In the genomic region with DNA sequence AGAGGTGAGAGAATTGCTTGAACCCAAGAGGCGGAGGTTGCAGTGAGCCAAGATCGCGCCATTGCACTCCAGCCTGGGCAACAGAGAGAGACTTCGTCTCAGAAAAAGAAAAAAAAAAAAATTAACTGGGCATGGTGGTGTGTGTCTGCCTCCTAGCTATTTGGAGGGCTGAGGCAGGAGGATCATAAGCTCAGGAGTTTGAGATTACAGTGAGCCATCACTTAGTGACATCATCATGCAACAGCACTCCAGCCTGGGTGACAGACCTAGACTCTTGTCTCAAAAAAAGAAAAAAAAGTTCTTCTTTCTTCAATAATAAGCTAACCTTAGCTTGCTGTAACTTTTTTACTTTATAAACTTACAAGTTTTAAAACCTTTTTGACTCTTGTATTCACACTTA, we compare ENCODE assay signal across 2 cellular contexts.
TF ChIP-seq lines count a peak whose summit lies in the region.

No MANE protein-coding gene starts in this region.

TF ChIP-seq in HEK293, 187 proteins besides CTCF, POLR2A, EP300 and RAD21 (continued from another document):
- TF ChIP-seq ZNF426 (tag by site-specific recombination; IDR thresholded peaks at IDR 0.05) (no peak), MYNN (tag by site-specific recombination; IDR thresholded peaks at IDR 0.05; ENCODE audit: borderline replicate concordance) (no peak), ZFP3 (tag by site-specific recombination; IDR thresholded peaks at IDR 0.05; ENCODE audit: low read depth) (no peak), ZNF473 (tag by site-specific recombination; IDR thresholded peaks at IDR 0.05) (no peak), SP7 (tag by site-specific recombination; IDR thresholded peaks at IDR 0.05) (no peak), ATF2 (tag by site-specific recombination; IDR thresholded peaks at IDR 0.05; ENCODE audit: low read depth) (peak; percentile 66), ZNF677 (tag by site-specific recombination; IDR thresholded peaks at IDR 0.05) (no peak), ZNF629 (tag by site-specific recombination; IDR thresholded peaks at IDR 0.05) (peak; percentile 63), ZNF362 (tag by site-specific recombination; IDR thresholded peaks at IDR 0.05) (peak; percentile 60), ZNF19 (tag by site-specific recombination; IDR thresholded peaks at IDR 0.05; ENCODE audit: low read depth) (no peak), ZFP41 (tag by site-specific recombination; IDR thresholded peaks at IDR 0.05; ENCODE audit: borderline replicate concordance) (no peak), ZBTB21 (tag by site-specific recombination; IDR thresholded peaks at IDR 0.05) (peak; percentile 63), ZFP37 (tag by site-specific recombination; IDR thresholded peaks at IDR 0.05) (no peak), ZBTB48 (tag by site-specific recombination; IDR thresholded peaks at IDR 0.05) (no peak)

TF ChIP-seq in K562, 482 proteins besides CTCF, POLR2A, EP300 and RAD21 (continued from another document):
- peak; percentile 62 for TF ChIP-seq ATF3 (IDR thresholded peaks at IDR 0.05)
- TF ChIP-seq ATF3 (CRISPR knock-in tag; conservative IDR thresholded peaks at IDR 0.05): no peak
- TF ChIP-seq TEAD2 (tag; IDR thresholded peaks at IDR 0.05): no peak
- no peak for TF ChIP-seq MAFG (tag; conservative IDR thresholded peaks at IDR 0.05)
- TF ChIP-seq ZNF431 (CRISPR knock-in tag; IDR thresholded peaks at IDR 0.05): no peak
- TF ChIP-seq PATZ1 (CRISPR knock-in tag; IDR thresholded peaks at IDR 0.05; ENCODE audit: borderline replicate concordance): no peak
- TF ChIP-seq, protein P1, sequence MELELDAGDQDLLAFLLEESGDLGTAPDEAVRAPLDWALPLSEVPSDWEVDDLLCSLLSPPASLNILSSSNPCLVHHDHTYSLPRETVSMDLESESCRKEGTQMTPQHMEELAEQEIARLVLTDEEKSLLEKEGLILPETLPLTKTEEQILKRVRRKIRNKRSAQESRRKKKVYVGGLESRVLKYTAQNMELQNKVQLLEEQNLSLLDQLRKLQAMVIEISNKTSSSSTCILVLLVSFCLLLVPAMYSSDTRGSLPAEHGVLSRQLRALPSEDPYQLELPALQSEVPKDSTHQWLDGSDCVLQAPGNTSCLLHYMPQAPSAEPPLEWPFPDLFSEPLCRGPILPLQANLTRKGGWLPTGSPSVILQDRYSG (tag; conservative IDR thresholded peaks at IDR 0.05; ENCODE audit: low read depth): no peak
- TF ChIP-seq KLF16 (IDR thresholded peaks at IDR 0.05): no peak
- TF ChIP-seq ZNF239 (CRISPR knock-in tag; IDR thresholded peaks at IDR 0.05): no peak
- TF ChIP-seq ZNF584 (CRISPR knock-in tag; IDR thresholded peaks at IDR 0.05; ENCODE audit: low read depth): no peak
- TF ChIP-seq MIER1 (IDR thresholded peaks at IDR 0.05; ENCODE audit: low read depth): no peak
- TF ChIP-seq ZFP36 (IDR thresholded peaks at IDR 0.05; ENCODE audit: low read depth, low read length, partially characterized antibody): no peak
- TF ChIP-seq SOX6 (IDR thresholded peaks at IDR 0.05): no peak
- no peak for TF ChIP-seq SMC3 (conservative IDR thresholded peaks at IDR 0.05; ENCODE audit: insufficient read depth, low read depth, low read length)
